8 cellular contexts compared by ENCODE assay signal in the genomic region with DNA sequence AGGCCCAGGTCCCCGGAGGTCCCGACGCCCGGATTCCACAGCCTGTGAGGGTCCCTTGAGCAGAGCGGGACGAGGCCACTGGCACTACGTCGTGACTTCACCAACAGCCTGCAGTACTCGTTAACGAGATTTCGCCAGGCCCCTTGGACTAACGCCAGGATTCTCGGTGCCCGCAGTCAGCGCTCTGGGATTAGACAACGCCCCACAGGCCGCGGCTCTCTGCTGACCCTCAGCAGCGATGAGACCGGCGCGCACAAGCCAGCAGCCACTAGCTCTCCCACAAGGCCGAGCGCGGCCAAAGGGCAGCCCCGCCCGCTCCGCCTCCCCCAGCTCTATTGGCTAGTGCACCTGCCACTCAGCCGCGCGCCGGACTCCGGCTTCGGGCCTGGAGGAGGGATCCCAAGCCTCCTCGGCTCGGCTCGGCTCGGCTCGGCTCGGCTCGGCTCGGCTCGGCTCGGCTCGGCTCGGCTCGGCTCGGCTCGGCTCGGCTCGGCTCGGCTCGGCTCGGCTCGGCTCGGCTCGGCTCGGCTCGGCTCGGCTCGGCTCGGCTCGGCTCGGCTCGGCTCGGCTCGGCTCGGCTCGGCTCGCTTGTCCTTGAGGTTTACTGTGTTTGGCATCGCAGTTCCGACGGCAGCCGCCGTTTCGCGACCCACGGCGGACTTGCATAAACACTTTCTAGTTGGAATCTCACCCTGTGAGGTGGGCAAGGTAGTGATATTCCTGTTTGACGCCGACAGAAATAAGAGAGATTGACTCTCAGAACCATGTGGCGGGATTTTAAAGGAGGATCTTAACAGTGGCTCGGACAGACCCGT.
DNase-seq lines count a peak whose midpoint lies in the region; ATAC-seq and TF ChIP-seq lines count a peak whose summit lies in the region.

No MANE protein-coding gene starts in this region.

- H3K4me3 Mint-ChIP-seq in HFFc6 = peak overlapping the region; percentile 88
- H3K4me3 Mint-ChIP-seq in activated naive CD8-positive, alpha-beta T cell treated with anti-CD3 and anti-CD28 coated beads for 36 hours = peak overlapping the region; percentile 89

- H3K4me1 Mint-ChIP-seq in HFFc6 (ENCODE audit: low read depth) = peaks cover 10% of the 10 kb centered on the region
- peaks cover 19% of the 10 kb centered on the region for H3K4me1 Mint-ChIP-seq in activated naive CD8-positive, alpha-beta T cell treated with anti-CD3 and anti-CD28 coated beads for 36 hours

- intact Hi-C loops in head of caudate nucleus (cut with DNase I) (loop anchor here (2.0 to 5.0 kb wide), 2 partner anchors 91 to 295 kb away; no protein-coding TSS in a partner anchor), ovary (cut with DNase I) (loop anchor here in 2 of 4 donors (5.0 to 10.0 kb wide), 3 partner anchors 93 to 295 kb away; no protein-coding TSS in a partner anchor), thyroid gland (cut with DNase I) (loop anchor here (10.0 kb wide), 1 partner anchor 293 kb away; no protein-coding TSS in a partner anchor)

- H3K9me3 Mint-ChIP-seq in HFFc6 = no peaks in the 10 kb centered on the region
- H3K9me3 Mint-ChIP-seq in activated naive CD8-positive, alpha-beta T cell treated with anti-CD3 and anti-CD28 coated beads for 36 hours = no peaks in the 10 kb centered on the region

- peak; percentile 99 for ATAC-seq in SK-N-SH treated with all-trans-retinoic acid at 6 μM for 48 hours

- H3K9me3 ChIP-seq in ovary (no peaks in the 10 kb centered on the region), thyroid gland (no peaks in the 10 kb centered on the region)

- H3K36me3 ChIP-seq in ovary (no peaks in the 10 kb centered on the region), thyroid gland (no peaks in the 10 kb centered on the region)

- peaks cover 7% of the 10 kb centered on the region for H3K4me1 ChIP-seq in ovary (ENCODE audit: insufficient read depth)
- H3K4me1 ChIP-seq in thyroid gland = peaks cover 6 to 9% of the 10 kb centered on the region in 2 donors

- peaks cover 15% of the 10 kb centered on the region for H3K27me3 Mint-ChIP-seq in HFFc6 (ENCODE audit: insufficient read depth)
- H3K27me3 Mint-ChIP-seq in activated naive CD8-positive, alpha-beta T cell treated with anti-CD3 and anti-CD28 coated beads for 36 hours = no peaks in the 10 kb centered on the region

- DNase-seq in HFFc6 (peak; percentile 95), NAMALWA (ENCODE audit: low spot score) (peak; percentile 91), head of caudate nucleus (peak; percentile 95 to 100 (median 99)), ovary (peak; percentile 98 to 100 (median 99)), thyroid gland (peak; percentile 97 to 98)
- peak; percentile 96 for DNase-seq in activated naive CD8-positive, alpha-beta T cell treated with anti-CD3 and anti-CD28 coated beads for 36 hours

- no peaks in the 10 kb centered on the region for H3K27me3 ChIP-seq in ovary
- H3K27me3 ChIP-seq in thyroid gland = no peaks in the 10 kb centered on the region

- H3K27ac ChIP-seq in ovary = peak overlapping the region; percentile 77 to 83
- peak overlapping the region; percentile 88 to 96 (median 93) for H3K27ac ChIP-seq in thyroid gland

- TF ChIP-seq POLR2A in ovary (IDR thresholded peaks at IDR 0.05) (peak; percentile 95), thyroid gland (IDR thresholded peaks at IDR 0.05) (peak; percentile 92 to 97)

- 0 to 1% (median 1%) methylated on average over 50 to 81 of the region's 84 CpGs for WGBS in ovary, 3 donors
- WGBS in thyroid gland, 2 donors = 1 to 8% methylated on average over 12 to 52 of the region's 84 CpGs

- H3K27ac Mint-ChIP-seq in HFFc6 = peak overlapping the region; percentile 90
- H3K27ac Mint-ChIP-seq in activated naive CD8-positive, alpha-beta T cell treated with anti-CD3 and anti-CD28 coated beads for 36 hours = peak overlapping the region; percentile 87

- TF ChIP-seq EP300 in ovary (IDR thresholded peaks at IDR 0.05) = no peak

- H3K36me3 Mint-ChIP-seq in HFFc6 (ENCODE audit: low read depth) = no peaks in the 10 kb centered on the region
- no peaks in the 10 kb centered on the region for H3K36me3 Mint-ChIP-seq in activated naive CD8-positive, alpha-beta T cell treated with anti-CD3 and anti-CD28 coated beads for 36 hours

- H3K4me3 ChIP-seq in GM08714 (ENCODE audit: low read length) (peak overlapping the region; percentile 84), ovary (peak overlapping the region; percentile 67), thyroid gland (replicated peaks in 1 of 3) (peak overlapping the region; percentile 31 to 73 (median 34))

- no peak for TF ChIP-seq CTCF in HFFc6 (IDR thresholded peaks at IDR 0.05)
- peak in 2 of 3 donors; percentile 44 to 58 for TF ChIP-seq CTCF in ovary (IDR thresholded peaks at IDR 0.05)
- peak in 4 of 6 experiments; percentile 16 to 40 (median 34) for TF ChIP-seq CTCF in thyroid gland (IDR thresholded peaks at IDR 0.05)

TF ChIP-seq in SK-N-SH treated with all-trans-retinoic acid at 6 μM for 48 hours, 23 proteins besides CTCF, POLR2A, EP300 and RAD21 (continues in another document):
- no peak for TF ChIP-seq BACH2 (CRISPR knock-in tag; IDR thresholded peaks at IDR 0.05; ENCODE audit: borderline replicate concordance)
- TF ChIP-seq OSR1 (CRISPR knock-in tag; IDR thresholded peaks at IDR 0.05) = no peak
- no peak for TF ChIP-seq ZC3H10 (CRISPR knock-in tag; IDR thresholded peaks at IDR 0.05)
- TF ChIP-seq ZNF565 (CRISPR knock-in tag; conservative IDR thresholded peaks at IDR 0.05; ENCODE audit: low read depth) = no peak
- peak; percentile 40; the same call in 1 of the 2 replicates for TF ChIP-seq TCF4 (CRISPR knock-in tag; IDR thresholded peaks at IDR 0.05; ENCODE audit: borderline replicate concordance)
- TF ChIP-seq ZNF70 (CRISPR knock-in tag; IDR thresholded peaks at IDR 0.05) = no peak
- TF ChIP-seq, protein P1, sequence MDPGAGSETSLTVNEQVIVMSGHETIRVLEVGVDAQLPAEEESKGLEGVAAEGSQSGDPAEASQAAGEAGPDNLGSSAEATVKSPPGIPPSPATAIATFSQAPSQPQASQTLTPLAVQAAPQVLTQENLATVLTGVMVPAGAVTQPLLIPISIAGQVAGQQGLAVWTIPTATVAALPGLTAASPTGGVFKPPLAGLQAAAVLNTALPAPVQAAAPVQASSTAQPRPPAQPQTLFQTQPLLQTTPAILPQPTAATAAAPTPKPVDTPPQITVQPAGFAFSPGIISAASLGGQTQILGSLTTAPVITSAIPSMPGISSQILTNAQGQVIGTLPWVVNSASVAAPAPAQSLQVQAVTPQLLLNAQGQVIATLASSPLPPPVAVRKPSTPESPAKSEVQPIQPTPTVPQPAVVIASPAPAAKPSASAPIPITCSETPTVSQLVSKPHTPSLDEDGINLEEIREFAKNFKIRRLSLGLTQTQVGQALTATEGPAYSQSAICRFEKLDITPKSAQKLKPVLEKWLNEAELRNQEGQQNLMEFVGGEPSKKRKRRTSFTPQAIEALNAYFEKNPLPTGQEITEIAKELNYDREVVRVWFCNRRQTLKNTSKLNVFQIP (CRISPR knock-in tag; IDR thresholded peaks at IDR 0.05; ENCODE audit: borderline replicate concordance, low read depth) = no peak
- no peak for TF ChIP-seq RARB (CRISPR knock-in tag; IDR thresholded peaks at IDR 0.05)
- TF ChIP-seq, protein P2, sequence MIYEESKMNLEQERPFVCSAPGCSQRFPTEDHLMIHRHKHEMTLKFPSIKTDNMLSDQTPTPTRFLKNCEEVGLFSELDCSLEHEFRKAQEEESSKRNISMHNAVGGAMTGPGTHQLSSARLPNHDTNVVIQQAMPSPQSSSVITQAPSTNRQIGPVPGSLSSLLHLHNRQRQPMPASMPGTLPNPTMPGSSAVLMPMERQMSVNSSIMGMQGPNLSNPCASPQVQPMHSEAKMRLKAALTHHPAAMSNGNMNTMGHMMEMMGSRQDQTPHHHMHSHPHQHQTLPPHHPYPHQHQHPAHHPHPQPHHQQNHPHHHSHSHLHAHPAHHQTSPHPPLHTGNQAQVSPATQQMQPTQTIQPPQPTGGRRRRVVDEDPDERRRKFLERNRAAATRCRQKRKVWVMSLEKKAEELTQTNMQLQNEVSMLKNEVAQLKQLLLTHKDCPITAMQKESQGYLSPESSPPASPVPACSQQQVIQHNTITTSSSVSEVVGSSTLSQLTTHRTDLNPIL (CRISPR knock-in tag; IDR thresholded peaks at IDR 0.05; ENCODE audit: low read depth) = no peak
- TF ChIP-seq GLIS3 (CRISPR knock-in tag; IDR thresholded peaks at IDR 0.05) = no peak
- TF ChIP-seq ZFP3 (CRISPR knock-in tag; IDR thresholded peaks at IDR 0.05) = 0 out of 2 replicates have a peak, but pooled peaks have one; percentile 39
- TF ChIP-seq TOX (CRISPR knock-in tag; IDR thresholded peaks at IDR 0.05; ENCODE audit: borderline replicate concordance) = no peak
- no peak for TF ChIP-seq PPARA (CRISPR knock-in tag; IDR thresholded peaks at IDR 0.05; ENCODE audit: borderline replicate concordance)
- no peak for TF ChIP-seq ISL1 (CRISPR knock-in tag; IDR thresholded peaks at IDR 0.05)
- TF ChIP-seq CSDC2 (CRISPR knock-in tag; IDR thresholded peaks at IDR 0.05) = peak; percentile 54; the same call in 1 of the 2 replicates
- no peak for TF ChIP-seq ARNTL (CRISPR knock-in tag; IDR thresholded peaks at IDR 0.05; ENCODE audit: borderline replicate concordance, low read depth)
- TF ChIP-seq ZNF8 (CRISPR knock-in tag; IDR thresholded peaks at IDR 0.05) = no peak
- TF ChIP-seq, protein P3, sequence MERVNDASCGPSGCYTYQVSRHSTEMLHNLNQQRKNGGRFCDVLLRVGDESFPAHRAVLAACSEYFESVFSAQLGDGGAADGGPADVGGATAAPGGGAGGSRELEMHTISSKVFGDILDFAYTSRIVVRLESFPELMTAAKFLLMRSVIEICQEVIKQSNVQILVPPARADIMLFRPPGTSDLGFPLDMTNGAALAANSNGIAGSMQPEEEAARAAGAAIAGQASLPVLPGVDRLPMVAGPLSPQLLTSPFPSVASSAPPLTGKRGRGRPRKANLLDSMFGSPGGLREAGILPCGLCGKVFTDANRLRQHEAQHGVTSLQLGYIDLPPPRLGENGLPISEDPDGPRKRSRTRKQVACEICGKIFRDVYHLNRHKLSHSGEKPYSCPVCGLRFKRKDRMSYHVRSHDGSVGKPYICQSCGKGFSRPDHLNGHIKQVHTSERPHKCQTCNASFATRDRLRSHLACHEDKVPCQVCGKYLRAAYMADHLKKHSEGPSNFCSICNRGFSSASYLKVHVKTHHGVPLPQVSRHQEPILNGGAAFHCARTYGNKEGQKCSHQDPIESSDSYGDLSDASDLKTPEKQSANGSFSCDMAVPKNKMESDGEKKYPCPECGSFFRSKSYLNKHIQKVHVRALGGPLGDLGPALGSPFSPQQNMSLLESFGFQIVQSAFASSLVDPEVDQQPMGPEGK (CRISPR knock-in tag; IDR thresholded peaks at IDR 0.05; ENCODE audit: borderline replicate concordance) = no peak
- TF ChIP-seq SNAI2 (CRISPR knock-in tag; IDR thresholded peaks at IDR 0.05) = no peak

Comparison
In these comparisons a context has a peak if more than half of its experiments do, and no peak if none do; other contexts are left out.
1. Peak in every context shown above with its lines: DNase-seq, ATAC-seq, H3K4me3 ChIP-seq and H3K27ac ChIP-seq.
2. H3K4me3 ChIP-seq: peak in every context shown above with its lines; median percentile 84 in GM08714; 67 in ovary; 34 in thyroid gland.